In genomic region chr4:75726577-75726976, GRCh38 we compare ENCODE assay signal across 8 cellular contexts. TPM values are rescaled to one million over a fixed set of nuclear protein-coding genes. Genes with fewer than 3 reads are reported as not detected.
DNase-seq lines count a peak whose midpoint lies in the region; ATAC-seq and TF ChIP-seq lines count a peak whose summit lies in the region.

No MANE protein-coding gene starts in this region.

- H3K27me3 ChIP-seq in Caco-2 (replicated peaks; ENCODE audit: control insufficient read depth, insufficient read depth, low read length): no peaks in the 10 kb centered on the region
- no peaks in the 10 kb centered on the region for H3K27me3 ChIP-seq in MM.1S (replicated peaks; ENCODE audit: insufficient read depth, low read length)
- no peaks in the 10 kb centered on the region for H3K27me3 ChIP-seq in duodenal mucosa (ENCODE audit: control insufficient read depth in 1 of 2, insufficient read depth in 2 of 2, low read length in 2 of 2)
- H3K27me3 ChIP-seq in osteoblast (ENCODE audit: insufficient read depth, low read length): no peaks in the 10 kb centered on the region

- H3K79me2 ChIP-seq in MM.1S (ENCODE audit: low read length) (peaks cover 83% of the 10 kb centered on the region), osteoblast (ENCODE audit: insufficient read depth, low read length) (peaks cover 74% of the 10 kb centered on the region)

- peaks cover 14% of the 10 kb centered on the region for H3F3A ChIP-seq in MM.1S (ENCODE audit: insufficient read depth, low read length)

- no peak overlapping the region for H3K27ac ChIP-seq in MM.1S (ENCODE audit: low read length)
- H3K27ac ChIP-seq in duodenal mucosa (ENCODE audit: low read depth, low read length): no peak overlapping the region
- H3K27ac ChIP-seq in osteoblast (ENCODE audit: low read depth, low read length): peak overlapping the region; percentile 56

- no peaks in the 10 kb centered on the region for H3K9me3 ChIP-seq in Caco-2
- H3K9me3 ChIP-seq in MM.1S (replicated peaks; ENCODE audit: insufficient read depth, low read length): no peaks in the 10 kb centered on the region
- H3K9me3 ChIP-seq in duodenal mucosa (ENCODE audit: control insufficient read depth in 1 of 2, low read length in 2 of 2): no peaks in the 10 kb centered on the region
- H3K9me3 ChIP-seq in osteoblast (ENCODE audit: low read depth, low read length): no peaks in the 10 kb centered on the region

- DNase-seq in Caco-2 (no peak), MM.1S (no peak), osteoblast (ENCODE audit: insufficient read length, low spot score, missing footprints) (no peak), glomerular visceral epithelial cell (ENCODE audit: extremely low spot score) (no peak), HEK293T (ENCODE audit: extremely low spot score) (no peak)

- H3K9me3 Mint-ChIP-seq in Caco-2 (ENCODE audit: unreplicated experiment): no peaks in the 10 kb centered on the region

- H3K27ac Mint-ChIP-seq in Caco-2 (ENCODE audit: unreplicated experiment): no peak overlapping the region

- H4K20me1 ChIP-seq in MM.1S (ENCODE audit: insufficient read depth, low read length): no peaks in the 10 kb centered on the region
- peaks cover 35% of the 10 kb centered on the region for H4K20me1 ChIP-seq in osteoblast (ENCODE audit: insufficient read depth, low read length)

- BruUV-seq in Caco-2 (replicated peaks; lab: Mats Ljungman, UMichigan): no TSS peak

- CTCF ChIA-PET in Caco-2 (lab: Charles Lee) (interaction anchor here (0.6 kb wide), 1 partner anchor 77 kb away, joined by 3 read pairs; no protein-coding TSS in a partner anchor), HEK293T (lab: Yijun Ruan, JAX) (no interaction called here)

- intact Hi-C loops in Caco-2 (cut with micrococcal nuclease; ENCODE audit: unreplicated experiment): no loop called here

- H3K9me2 ChIP-seq in MM.1S (replicated peaks; ENCODE audit: insufficient read depth, low read length): no peaks in the 10 kb centered on the region

- H3K4me1 ChIP-seq in Caco-2 (peaks cover 18% of the 10 kb centered on the region; the same call in 1 of the 2 replicates), MM.1S (ENCODE audit: low read length) (peaks cover 21% of the 10 kb centered on the region), duodenal mucosa (ENCODE audit: control insufficient read depth in 1 of 2, insufficient read depth in 2 of 2, low read length in 2 of 2) (peaks cover 22 to 23% of the 10 kb centered on the region in 2 donors), osteoblast (ENCODE audit: insufficient read depth, low read length) (peaks cover 41% of the 10 kb centered on the region)

- H3K9ac ChIP-seq in MM.1S (ENCODE audit: low read length): no peak overlapping the region
- H3K9ac ChIP-seq in duodenal mucosa (ENCODE audit: low read depth in 1 of 2, low read length in 2 of 2): peak overlapping the region in 1 of 2 donors; percentile 31

- H3K4me3 ChIP-seq in Caco-2 (ENCODE audit: low read depth, low read length) (no peak overlapping the region), MM.1S (ENCODE audit: low read length) (no peak overlapping the region), duodenal mucosa (ENCODE audit: low read depth in 1 of 2, low read length in 2 of 2) (peak overlapping the region; percentile 19 to 44), osteoblast (ENCODE audit: insufficient read depth, low read length) (peak overlapping the region; percentile 99)

- H2AFZ ChIP-seq in MM.1S (ENCODE audit: low read length): no peak overlapping the region
- H2AFZ ChIP-seq in osteoblast (ENCODE audit: low read length): no peak overlapping the region

- POLR2A ChIA-PET in Caco-2 (lab: Charles Lee): no interaction called here
- POLR2A ChIA-PET in HEK293T (lab: Yijun Ruan, JAX): no interaction called here

- peak overlapping the region; percentile 3; the same call in 1 of the 2 replicates for H3K4me2 ChIP-seq in MM.1S (ENCODE audit: low read depth, low read length)
- H3K4me2 ChIP-seq in osteoblast (ENCODE audit: insufficient read depth, low read length): peak overlapping the region; percentile 85

- ATAC-seq in GM21381 (IDR thresholded peaks at IDR 0.05; ENCODE audit: unreplicated experiment) (no peak), GM18520 (IDR thresholded peaks at IDR 0.05; ENCODE audit: unreplicated experiment) (no peak)

- H3K36me3 ChIP-seq in Caco-2 (ENCODE audit: control insufficient read depth, insufficient read depth, low read length): no peaks in the 10 kb centered on the region
- H3K36me3 ChIP-seq in MM.1S (replicated peaks; ENCODE audit: insufficient read depth, low read length): no peaks in the 10 kb centered on the region
- no peaks in the 10 kb centered on the region for H3K36me3 ChIP-seq in duodenal mucosa (ENCODE audit: control insufficient read depth in 1 of 2, insufficient read depth in 2 of 2, low read length in 2 of 2)
- H3K36me3 ChIP-seq in osteoblast (ENCODE audit: insufficient read depth, low read length): peaks cover 4% of the 10 kb centered on the region

- H3K4me1 Mint-ChIP-seq in Caco-2 (ENCODE audit: low read depth, unreplicated experiment): peaks cover 15% of the 10 kb centered on the region

- H3K27me3 Mint-ChIP-seq in Caco-2 (ENCODE audit: insufficient read depth, unreplicated experiment): no peaks in the 10 kb centered on the region

- peaks cover 17% of the 10 kb centered on the region for H3K36me3 Mint-ChIP-seq in Caco-2 (ENCODE audit: insufficient read depth, unreplicated experiment)

- H3K4me3 Mint-ChIP-seq in Caco-2 (ENCODE audit: unreplicated experiment): peak overlapping the region; percentile 34

- TF ChIP-seq CTCF in Caco-2 (IDR thresholded peaks at IDR 0.05; ENCODE audit: insufficient read depth in 1 of 2, low read depth in 1 of 2, low read length in 1 of 2, severe bottlenecking in 1 of 2, unreplicated experiment in 1 of 2): no peak
- no peak for TF ChIP-seq CTCF in MM.1S (IDR thresholded peaks at IDR 0.05; ENCODE audit: low read length)
- TF ChIP-seq CTCF in osteoblast (IDR thresholded peaks at IDR 0.05; ENCODE audit: extremely low read depth, low read depth, low read length): no peak

TF ChIP-seq in HEK293T, 16 proteins besides CTCF, POLR2A, EP300 and RAD21:
- TF ChIP-seq NFRKB (IDR thresholded peaks at IDR 0.05): no peak
- TF ChIP-seq FOXA1 (IDR thresholded peaks at IDR 0.05): no peak
- TF ChIP-seq PKNOX1 (IDR thresholded peaks at IDR 0.05): no peak
- no peak for TF ChIP-seq LEF1 (IDR thresholded peaks at IDR 0.05; ENCODE audit: borderline replicate concordance)
- no peak for TF ChIP-seq ELF4 (IDR thresholded peaks at IDR 0.05)
- TF ChIP-seq L3MBTL2 (conservative IDR thresholded peaks at IDR 0.05): no peak
- no peak for TF ChIP-seq ARNT (IDR thresholded peaks at IDR 0.05)

RNA-seq across cellular contexts. Expression of gene USO1, which starts 2.2 kb away (rescaled TPM):
- total RNA-seq in Caco-2 (2022) (55.4 and 59.7 TPM in 2 replicates), osteoblast (120 and 122 TPM in 2 replicates)

RNA-seq across cellular contexts. Expression of gene G3BP2, which starts 53.4 kb away (rescaled TPM):
- total RNA-seq in Caco-2 (2022): 187 TPM in 2 replicates
- total RNA-seq in osteoblast: 159 and 171 TPM in 2 replicates

Comparison
In these comparisons a context has a peak if more than half of its experiments do, and no peak if none do; other contexts are left out.
1. H3K4me3 ChIP-seq: peak in duodenal mucosa (2 of 2) and osteoblast (single experiment); none in Caco-2 (single experiment) and MM.1S (single experiment).